In the genomic region with DNA sequence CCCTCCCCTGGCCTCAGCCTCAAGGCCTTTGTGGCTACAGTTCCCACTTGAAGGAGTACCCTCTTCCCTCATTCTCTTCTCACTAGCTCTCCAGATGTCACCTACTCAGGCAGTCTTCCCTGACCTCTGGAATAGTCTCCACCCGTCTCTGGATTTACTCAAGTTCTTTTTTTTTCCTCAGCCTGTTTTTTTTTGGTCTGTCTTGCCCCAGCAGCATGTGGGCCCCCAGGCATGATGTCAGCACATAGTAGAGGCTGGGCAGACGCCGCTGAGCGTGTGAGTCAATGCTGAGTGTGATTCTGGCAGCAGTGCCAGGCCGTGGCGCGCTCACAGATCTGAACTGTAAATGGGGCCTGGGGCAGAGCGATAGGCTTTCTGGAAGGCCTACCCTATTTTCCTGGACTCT, we compare ENCODE assay signal across 10 cellular contexts. TPM values are rescaled to one million over a fixed set of nuclear protein-coding genes. Genes with fewer than 3 reads are reported as not detected.
A peak's percentile ranks its signal among the peaks of the same experiment; 100 is the strongest.
DNase-seq lines count a peak whose midpoint lies in the region; ATAC-seq and TF ChIP-seq lines count a peak whose summit lies in the region.
"Not testable (repeated sequence)": the region's sequence is repeated elsewhere in the genome, so short reads cannot be mapped to it uniquely, and the experiment has no call there.
"Had no signal": no experiment of that assay in that cellular context is flagged by ENCODE, and none has a peak within 500 bp of the region (broad histone marks: within the 10 kb centered on the region; RNA-seq: fewer than 3 reads in every experiment).

No MANE protein-coding gene starts in this region.

- H3K36me3 ChIP-seq in BLaER1: peaks cover 68% of the 10 kb centered on the region
- H3K36me3 ChIP-seq in SJCRH30; lung (ENCODE audit: control insufficient read depth in 2 of 2, insufficient read depth in 2 of 2, low read length in 2 of 2); upper lobe of right lung: not testable (repeated sequence)

- peak overlapping the region; percentile 16; the same call in 1 of the 2 replicates for H3K27ac ChIP-seq in BLaER1
- H3K27ac ChIP-seq in SJCRH30; lung (ENCODE audit: low read depth in 1 of 2, low read length in 1 of 2); upper lobe of right lung: not testable (repeated sequence)

- 68 to 70% methylated on average over 8 of the region's 8 CpGs for WGBS in lung, 2 donors

- H3K9me3 ChIP-seq in BLaER1; SJCRH30 (replicated peaks); lung (ENCODE audit: control insufficient read depth in 2 of 2, insufficient read depth in 1 of 2, low read length in 1 of 2); upper lobe of right lung: not testable (repeated sequence)

- H3K4me1 ChIP-seq in BLaER1: peaks cover 84% of the 10 kb centered on the region
- not testable (repeated sequence) for H3K4me1 ChIP-seq in SJCRH30; lung (ENCODE audit: control insufficient read depth in 2 of 2, insufficient read depth in 2 of 2, low read length in 2 of 2); upper lobe of right lung

- intact Hi-C loops in posterior vena cava (cut with DNase I): loop anchor here in 1 of 2 donors (5.0 kb wide), 1 partner anchor 1135 kb away; no protein-coding TSS in a partner anchor
- intact Hi-C loops in upper lobe of right lung (cut with DNase I): not testable (repeated sequence)

- not testable (repeated sequence) for H3K27me3 ChIP-seq in BLaER1; lung (ENCODE audit: control insufficient read depth, insufficient read depth); upper lobe of right lung
- H3K27me3 ChIP-seq in SJCRH30: peaks cover 30% of the 10 kb centered on the region

- not testable (repeated sequence) for H3K4me2 ChIP-seq in BLaER1

- 0 out of 2 replicates have a peak overlapping the region, but pooled peaks have one; percentile 9 for H3K9ac ChIP-seq in BLaER1

- ATAC-seq in lung (ENCODE audit: insufficient read depth, low FRiP score) (peak; percentile 44), upper lobe of right lung (peak; percentile 5)

- peaks cover 99% of the 10 kb centered on the region for H4K20me1 ChIP-seq in BLaER1

- peak; percentile 63 for DNase-seq in HS-5 (ENCODE audit: low read depth)
- DNase-seq in SJCRH30: peak; percentile 62 to 71
- DNase-seq in cardiac fibroblast (ENCODE audit: low read depth in 2 of 2): peak; percentile 85 to 93
- DNase-seq in foreskin fibroblast: peak; percentile 94 to 97
- not testable (repeated sequence) for DNase-seq in lung (ENCODE audit: low spot score); upper lobe of right lung
- peak; percentile 97 for DNase-seq in posterior vena cava (ENCODE audit: low spot score)

- not testable (repeated sequence) for H3K4me3 ChIP-seq in BLaER1; SJCRH30; cardiac fibroblast (replicated peaks in 1 of 2; ENCODE audit: low read depth in 2 of 2, low read length in 2 of 2); foreskin fibroblast (ENCODE audit: low read depth in 1 of 2, low read length in 2 of 2); lung; upper lobe of right lung

- TF ChIP-seq CTCF in cardiac fibroblast (IDR thresholded peaks at IDR 0.05; ENCODE audit: low read depth, low read length); foreskin fibroblast (IDR thresholded peaks at IDR 0.05; ENCODE audit: low read depth, low read length); lung (IDR thresholded peaks at IDR 0.05; ENCODE audit: control extremely low read depth, extremely low read depth); upper lobe of right lung (IDR thresholded peaks at IDR 0.05): not testable (repeated sequence)

RNA-seq across cellular contexts. Expression of gene KCNJ12, which starts 26.0 kb away (rescaled TPM):
- total RNA-seq in SJCRH30 (2014; rRNA removed; shearing (Covaris generic)): 0.20 and 0.40 TPM in 2 replicates
- 1 to 10 TPM; 3.4 to 6.6 TPM for total RNA-seq in lung
- 1 to 10 TPM in 1 of 2 donors, under 1 TPM in 1; 0.67 to 1.6 TPM for polyA plus RNA-seq in lung
- 1 to 10 TPM; 6.8 to 6.9 TPM for total RNA-seq in posterior vena cava
- 2.5 TPM for total RNA-seq in upper lobe of right lung
- total RNA-seq: activated naive CD8-positive, alpha-beta T cell treated with anti-CD3 and anti-CD28 coated beads for 36 hours had no signal
- polyA plus RNA-seq: K562 had no signal
